1 cellular context compared by ENCODE assay signal in the genomic region with DNA sequence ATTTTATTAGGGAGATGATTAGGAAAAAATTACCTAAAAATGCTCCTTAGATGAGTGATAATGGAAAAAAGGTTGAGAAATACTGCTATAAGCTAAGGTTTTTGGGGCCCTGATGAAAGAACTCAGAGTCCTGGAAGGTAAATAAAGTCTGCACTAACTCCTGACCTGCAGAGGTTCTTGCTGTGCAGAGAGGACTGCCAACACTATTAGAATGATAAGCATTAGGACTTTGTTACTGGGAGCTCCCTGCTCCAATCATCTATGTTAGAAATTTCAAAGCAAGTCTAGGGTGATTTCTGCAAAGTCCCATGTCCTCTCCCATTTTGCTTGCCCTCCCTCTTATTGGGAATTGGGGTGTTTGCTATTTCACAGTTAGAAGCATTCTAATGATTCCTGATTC.
TF ChIP-seq lines count a peak whose summit lies in the region.

No MANE protein-coding gene starts in this region.

TF ChIP-seq in HepG2, 621 proteins besides CTCF, POLR2A, EP300 and RAD21 (continued from another document):
- TF ChIP-seq, protein P1, sequence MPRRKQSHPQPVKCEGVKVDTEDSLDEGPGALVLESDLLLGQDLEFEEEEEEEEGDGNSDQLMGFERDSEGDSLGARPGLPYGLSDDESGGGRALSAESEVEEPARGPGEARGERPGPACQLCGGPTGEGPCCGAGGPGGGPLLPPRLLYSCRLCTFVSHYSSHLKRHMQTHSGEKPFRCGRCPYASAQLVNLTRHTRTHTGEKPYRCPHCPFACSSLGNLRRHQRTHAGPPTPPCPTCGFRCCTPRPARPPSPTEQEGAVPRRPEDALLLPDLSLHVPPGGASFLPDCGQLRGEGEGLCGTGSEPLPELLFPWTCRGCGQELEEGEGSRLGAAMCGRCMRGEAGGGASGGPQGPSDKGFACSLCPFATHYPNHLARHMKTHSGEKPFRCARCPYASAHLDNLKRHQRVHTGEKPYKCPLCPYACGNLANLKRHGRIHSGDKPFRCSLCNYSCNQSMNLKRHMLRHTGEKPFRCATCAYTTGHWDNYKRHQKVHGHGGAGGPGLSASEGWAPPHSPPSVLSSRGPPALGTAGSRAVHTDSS (CRISPR knock-in tag; conservative IDR thresholded peaks at IDR 0.05), result no peak
- TF ChIP-seq JUN (CRISPR knock-in tag; IDR thresholded peaks at IDR 0.05), result no peak
- TF ChIP-seq XRCC5 (optimal IDR thresholded peaks at IDR 0.05; ENCODE audit: low read length), result no peak
- no peak for TF ChIP-seq BHLHE40 (IDR thresholded peaks at IDR 0.05; ENCODE audit: low read length)
- TF ChIP-seq ZNF550 (CRISPR knock-in tag; IDR thresholded peaks at IDR 0.05; ENCODE audit: borderline replicate concordance), result no peak
- no peak for TF ChIP-seq PBX3 (CRISPR knock-in tag; IDR thresholded peaks at IDR 0.05; ENCODE audit: borderline replicate concordance)
